Comparison of ENCODE assay signal across 8 cellular contexts in the genomic region with DNA sequence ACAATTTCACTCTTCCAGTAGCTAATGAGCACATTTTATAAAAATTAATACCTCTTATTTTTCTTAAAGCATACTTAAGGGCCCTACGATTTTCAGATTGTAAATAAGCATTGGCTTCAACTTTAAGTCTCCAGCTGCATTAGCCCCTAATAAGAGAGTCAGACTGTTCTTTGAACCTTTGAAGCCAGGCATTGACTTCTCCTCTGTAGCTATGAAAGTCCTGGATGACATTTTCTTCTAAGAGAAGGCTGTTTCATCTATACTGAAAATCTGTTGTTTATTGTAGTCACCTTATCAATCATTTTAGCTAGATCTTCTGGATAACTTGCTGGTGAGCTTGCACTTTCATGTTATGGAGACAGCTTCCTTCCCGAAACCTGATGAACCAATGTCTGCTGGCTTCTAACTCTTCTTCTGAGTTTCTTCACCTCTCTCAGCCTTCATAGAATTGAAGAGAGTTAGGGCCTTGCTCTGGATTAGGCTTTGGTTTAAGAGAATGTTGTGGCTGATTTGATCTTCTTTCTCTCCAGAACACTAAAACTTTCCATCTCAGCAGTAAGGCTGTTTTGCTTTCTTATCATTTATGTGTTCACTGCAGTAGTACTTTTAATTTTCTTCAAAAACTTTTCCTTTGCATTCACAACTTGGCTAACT.
DNase-seq lines count a peak whose midpoint lies in the region; ATAC-seq and TF ChIP-seq lines count a peak whose summit lies in the region.

No MANE protein-coding gene starts in this region.

- peaks cover 12% of the 10 kb centered on the region in 2 donors for H3K36me3 Mint-ChIP-seq in CD14-positive monocyte

- no peaks in the 10 kb centered on the region for H3K9me3 Mint-ChIP-seq in CD14-positive monocyte

- 86 to 93% methylated on average over 2 of the region's 2 CpGs for WGBS in body of pancreas, 2 donors

- ATAC-seq in GM19452 (IDR thresholded peaks at IDR 0.05; ENCODE audit: unreplicated experiment) (peak; percentile 33), HG03196 (IDR thresholded peaks at IDR 0.05; ENCODE audit: unreplicated experiment) (peak; percentile 18), body of pancreas (no peak), omental fat pad (ENCODE audit: low FRiP score) (no peak)

- H3K27me3 Mint-ChIP-seq in CD14-positive monocyte (ENCODE audit: low read depth in 3 of 3) = no peaks in the 10 kb centered on the region

- peaks cover 31% of the 10 kb centered on the region for H3K4me1 Mint-ChIP-seq in CD14-positive monocyte

- peak overlapping the region in 3 of 4 donors; percentile 18 to 46 (median 27) for H3K27ac ChIP-seq in body of pancreas

- TF ChIP-seq CTCF in CD14-positive monocyte (IDR thresholded peaks at IDR 0.05) (no peak), body of pancreas (IDR thresholded peaks at IDR 0.05) (no peak), omental fat pad (IDR thresholded peaks at IDR 0.05) (no peak)

- no peak for TF ChIP-seq POLR2A in body of pancreas (IDR thresholded peaks at IDR 0.05)

- peak overlapping the region in 1 of 2 donors; percentile 72 for H3K4me3 Mint-ChIP-seq in CD14-positive monocyte

- H3K9me3 ChIP-seq in body of pancreas (no peaks in the 10 kb centered on the region), HAP-1 (no peaks in the 10 kb centered on the region)

- H3K36me3 ChIP-seq in body of pancreas (replicated peaks in 1 of 2; ENCODE audit: insufficient read depth in 1 of 2, low read depth in 2 of 2) (no peaks in the 10 kb centered on the region), HAP-1 (replicated peaks) (no peaks in the 10 kb centered on the region)

- H3K27me3 ChIP-seq in body of pancreas (no peaks in the 10 kb centered on the region), HAP-1 (ENCODE audit: low read depth) (no peaks in the 10 kb centered on the region)

- H3K4me3 ChIP-seq in body of pancreas (no peak overlapping the region), HAP-1 (no peak overlapping the region)

- peak overlapping the region; percentile 86 to 94 (median 92) for H3K27ac Mint-ChIP-seq in CD14-positive monocyte

- in situ Hi-C loops in HAP-1 (cut with MboI; ENCODE audit: low sequenced_read_pairs) = no loop called here

- intact Hi-C loops in CD14-positive monocyte (cut with micrococcal nuclease) = no loop called here
- intact Hi-C loops in body of pancreas (cut with DNase I) = no loop called here

- DNase-seq in CD14-positive monocyte (ENCODE audit: low spot score) = no peak
- no peak for DNase-seq in body of pancreas
- DNase-seq in omental fat pad (ENCODE audit: low spot score) = no peak
- no peak for DNase-seq in HAP-1 (ENCODE audit: low spot score in 2 of 2)
- DNase-seq in OCI-M1 (lab: John Stamatoyannopoulos, UW) = no peak
- DNase-seq in hepatic stellate cell (ENCODE audit: low spot score) = no peak

- H3K4me1 ChIP-seq in body of pancreas = peaks cover 5% of the 10 kb centered on the region
- H3K4me1 ChIP-seq in HAP-1 = no peaks in the 10 kb centered on the region

Comparison
In these comparisons a context has a peak if more than half of its experiments do, and no peak if none do; other contexts are left out.
1. ATAC-seq: peak in GM19452 (single experiment) and HG03196 (single experiment); none in body of pancreas (single experiment) and omental fat pad (single experiment).